ENCODE assay signal across 21 cellular contexts in the genomic region with DNA sequence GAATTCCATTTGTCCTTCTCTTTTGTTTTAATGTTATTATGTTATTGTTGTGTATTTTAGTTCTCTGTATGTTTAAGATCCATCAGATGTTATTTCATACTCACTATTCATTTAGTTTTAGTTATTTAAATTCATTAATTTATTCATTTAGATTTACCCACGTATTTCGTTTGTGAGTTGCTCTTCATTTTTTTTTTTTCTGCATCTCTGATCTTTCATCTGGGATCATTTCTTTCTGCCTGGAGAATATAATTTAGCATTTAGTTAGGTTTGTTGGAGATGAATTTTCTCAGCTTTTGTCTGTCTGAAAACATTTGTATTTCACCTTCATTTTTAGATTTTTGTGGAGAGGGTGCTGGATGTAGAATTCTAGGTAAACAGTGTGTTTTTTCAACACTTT. TPM values are rescaled to one million over a fixed set of nuclear protein-coding genes. Genes with fewer than 3 reads are reported as not detected.
DNase-seq lines count a peak whose midpoint lies in the region; ATAC-seq, FAIRE-seq and TF ChIP-seq lines count a peak whose summit lies in the region.
"Had no signal": no experiment of that assay in that cellular context is flagged by ENCODE, and none has a peak within 500 bp of the region (broad histone marks: within the 10 kb centered on the region; RNA-seq: fewer than 3 reads in every experiment).

No MANE protein-coding gene starts in this region.

- no peak for TF ChIP-seq RAD21 in A549 (conservative IDR thresholded peaks at IDR 0.05 in 1 of 2, IDR thresholded peaks at IDR 0.05 in 1 of 2)

- H2AFZ ChIP-seq in smooth muscle cell (ENCODE audit: low read depth): no peak overlapping the region

- TF ChIP-seq CTCF in A549 (IDR thresholded peaks at IDR 0.05) (no peak), HEK293 (tag by site-specific recombination; IDR thresholded peaks at IDR 0.05) (no peak), pancreas (IDR thresholded peaks at IDR 0.05) (no peak), smooth muscle cell (IDR thresholded peaks at IDR 0.05; ENCODE audit: borderline replicate concordance, insufficient read depth, poor library complexity, severe bottlenecking) (no peak), right atrium auricular region (IDR thresholded peaks at IDR 0.05) (no peak)

- 86% methylated on average over 2 of the region's 2 CpGs for WGBS in A549 (ENCODE audit: missing lambda C conversion rate)
- 87 to 98% methylated on average over 2 of the region's 2 CpGs for WGBS in pancreas, 2 donors
- WGBS in smooth muscle cell (ENCODE audit: low lambda C conversion rate): 93% methylated on average over 2 of the region's 2 CpGs

- no peaks in the 10 kb centered on the region for H3K79me2 ChIP-seq in smooth muscle cell (ENCODE audit: low read depth)

- ATAC-seq in A549 (no peak), pancreas (no peak)
- ATAC-seq: CD8-positive, alpha-beta T cell had no signal

- H4K20me1 ChIP-seq in smooth muscle cell (ENCODE audit: low read depth): peaks cover 75% of the 10 kb centered on the region

- H3K4me2 ChIP-seq in A549: no peak overlapping the region
- H3K4me2 ChIP-seq in smooth muscle cell: no peak overlapping the region
- H3K4me2 ChIP-seq: BLaER1 treated with 17β-estradiol and CSF1 and Interleukin-3, amounts not matched to agents 10 nM and 100 nM had no signal

- H3F3A ChIP-seq in smooth muscle cell (ENCODE audit: low read depth): no peaks in the 10 kb centered on the region

- no peaks in the 10 kb centered on the region for H3K27me3 ChIP-seq in pancreas
- H3K27me3 ChIP-seq in smooth muscle cell (ENCODE audit: low read depth): peaks cover 21% of the 10 kb centered on the region
- no peaks in the 10 kb centered on the region for H3K27me3 ChIP-seq in right atrium auricular region
- H3K27me3 ChIP-seq: BLaER1 treated with 17β-estradiol and CSF1 and Interleukin-3, amounts not matched to agents 10 nM and 100 nM had no signal

- DNase-seq in A549 (ENCODE audit: low read depth in 1 of 2, low spot score in 1 of 2) (no peak), pancreas (no peak), smooth muscle cell (lab: John Stamatoyannopoulos, UW; ENCODE audit: unreplicated experiment) (no peak), NOMO-1 treated with dmso at 0.1 percent for 144 hours (lab: John Stamatoyannopoulos, UW; ENCODE audit: unreplicated experiment) (no peak), right atrium auricular region (ENCODE audit: low spot score) (no peak)
- DNase-seq: 8988T; AML-193; Caco-2; Calu3; CD4-positive, alpha-beta T cell; CD8-positive, alpha-beta T cell; DMS79 treated with DMSO at 0.1 percent for 48 hours; GF-D8 had no signal

- intact Hi-C loops in pancreas (cut with DNase I): no loop called here

- TF ChIP-seq POLR2A in A549 (IDR thresholded peaks at IDR 0.05; ENCODE audit: low read length): no peak

- H3K9me3 ChIP-seq in A549 (no peaks in the 10 kb centered on the region), HEK293 (ENCODE audit: control insufficient read depth, insufficient read depth, low read depth, low read length) (no peaks in the 10 kb centered on the region), pancreas (no peaks in the 10 kb centered on the region), smooth muscle cell (replicated peaks; ENCODE audit: low read depth) (no peaks in the 10 kb centered on the region), right atrium auricular region (no peaks in the 10 kb centered on the region)
- H3K9me3 ChIP-seq: BLaER1 treated with 17β-estradiol and CSF1 and Interleukin-3, amounts not matched to agents 10 nM and 100 nM; Caco-2 had no signal

- FAIRE-seq in A549 (lab: Jason Lieb, UNC) (peak; percentile 32), islet of Langerhans (lab: Jason Lieb, UNC) (peak; percentile 33), pancreas (lab: Jason Lieb, UNC) (peak; percentile 32)
- FAIRE-seq: A204.1, G401.6, GM12891, GM19239 had no signal

- no peak overlapping the region for H3K4me3 ChIP-seq in A549
- H3K4me3 ChIP-seq in HEK293 (ENCODE audit: low read depth, low read length): no peak overlapping the region
- no peak overlapping the region for H3K4me3 ChIP-seq in pancreas
- H3K4me3 ChIP-seq in smooth muscle cell: no peak overlapping the region
- H3K4me3 ChIP-seq in right atrium auricular region: no peak overlapping the region
- H3K4me3 ChIP-seq: BLaER1 treated with 17β-estradiol and CSF1 and Interleukin-3, amounts not matched to agents 10 nM and 100 nM had no signal

- H3K36me3 ChIP-seq in HEK293 (ENCODE audit: control insufficient read depth in 2 of 2, insufficient read depth in 1 of 2, low read length in 2 of 2) (peaks cover 0 to 6% of the 10 kb centered on the region in 2 experiments; a peak in 1 of 3 replicates), pancreas (no peaks in the 10 kb centered on the region), smooth muscle cell (ENCODE audit: low read depth) (no peaks in the 10 kb centered on the region), right atrium auricular region (no peaks in the 10 kb centered on the region)
- H3K36me3 ChIP-seq: BLaER1 treated with 17β-estradiol and CSF1 and Interleukin-3, amounts not matched to agents 10 nM and 100 nM had no signal

- CTCF ChIA-PET in A549 (lab: Yijun Ruan, JAX) (interaction anchor here (1.0 kb wide), 1 partner anchor 16 kb away, joined by 3 read pairs; no protein-coding TSS in a partner anchor), HEK293 (lab: Yijun Ruan, JAX) (interaction anchor here (1.4 to 1.6 kb wide), 2 partner anchors 9 to 17 kb away, joined by 5 to 9 read pairs; no protein-coding TSS in a partner anchor)

- H3K4me1 ChIP-seq in A549: no peaks in the 10 kb centered on the region
- peaks cover 8% of the 10 kb centered on the region; the same call in 1 of the 2 replicates for H3K4me1 ChIP-seq in HEK293 (ENCODE audit: control insufficient read depth, insufficient read depth, low read length)
- H3K4me1 ChIP-seq in pancreas: no peaks in the 10 kb centered on the region
- H3K4me1 ChIP-seq in smooth muscle cell (ENCODE audit: low read depth): no peaks in the 10 kb centered on the region
- no peaks in the 10 kb centered on the region for H3K4me1 ChIP-seq in right atrium auricular region
- H3K4me1 ChIP-seq: BLaER1 treated with 17β-estradiol and CSF1 and Interleukin-3, amounts not matched to agents 10 nM and 100 nM; Caco-2 had no signal

- TF ChIP-seq EP300 in A549 (IDR thresholded peaks at IDR 0.05): no peak

- POLR2A ChIA-PET in A549 (lab: Yijun Ruan, JAX): no interaction called here
- POLR2A ChIA-PET in HEK293 (lab: Yijun Ruan, JAX): no interaction called here

- no peak overlapping the region for H3K9ac ChIP-seq in smooth muscle cell (ENCODE audit: low read depth)
- H3K9ac ChIP-seq: BLaER1 treated with 17β-estradiol and CSF1 and Interleukin-3, amounts not matched to agents 10 nM and 100 nM had no signal

- H3K27ac ChIP-seq in A549: no peak overlapping the region
- no peak overlapping the region for H3K27ac ChIP-seq in HEK293 (ENCODE audit: extremely low read depth, low read depth, low read length)
- H3K27ac ChIP-seq in pancreas: no peak overlapping the region
- H3K27ac ChIP-seq in smooth muscle cell (ENCODE audit: low read depth): no peak overlapping the region
- H3K27ac ChIP-seq in right atrium auricular region: no peak overlapping the region
- H3K27ac ChIP-seq: BLaER1 treated with 17β-estradiol and CSF1 and Interleukin-3, amounts not matched to agents 10 nM and 100 nM; C4-2B had no signal

TF ChIP-seq in A549, 52 proteins besides CTCF, POLR2A, EP300 and RAD21:
- TF ChIP-seq MAFK (IDR thresholded peaks at IDR 0.05; ENCODE audit: partially characterized antibody) (no peak), POLR2AphosphoS2 (conservative IDR thresholded peaks at IDR 0.05; ENCODE audit: low read length) (no peak), RFX5 (IDR thresholded peaks at IDR 0.05) (no peak), NPAS2 (CRISPR knock-in tag; IDR thresholded peaks at IDR 0.05; ENCODE audit: borderline replicate concordance) (no peak), ELK1 (IDR thresholded peaks at IDR 0.05; ENCODE audit: low read depth, low read length) (no peak)

TF ChIP-seq in HEK293, 187 proteins besides CTCF, POLR2A, EP300 and RAD21:
- TF ChIP-seq ZNF664 (tag by site-specific recombination; IDR thresholded peaks at IDR 0.05): peak; percentile 19; the same call in 1 of the 2 replicates
- no peak for TF ChIP-seq PRDM6 (tag by site-specific recombination; IDR thresholded peaks at IDR 0.05)
- TF ChIP-seq ZBTB17 (tag by site-specific recombination; IDR thresholded peaks at IDR 0.05): peak; percentile 91

RNA-seq across cellular contexts. Expression of gene NEO1, which starts 12.9 kb away (rescaled TPM):
- polyA plus RNA-seq in A549 (2011; rRNA removed): 29.1 and 40.6 TPM in 2 replicates
- 14.9 and 16.2 TPM in 2 replicates for polyA plus RNA-seq in A549 (2012; cell fraction: cytosol; rRNA removed)
- polyA plus RNA-seq in A549 (2012; cell fraction: nucleus; rRNA removed): 37.6 and 39.2 TPM in 2 replicates
- 26.8 to 35.1 TPM (median 30.3 TPM) in 3 replicates for polyA plus RNA-seq in A549 (2017; fragmentation: RNase III; extraction: RNeasy Plus Mini Kit Qiagen cat#74134 plus additional on column Dnase treatment)
- 48.4 and 58.4 TPM in 2 replicates for polyA minus RNA-seq in A549 (2011; rRNA and poly(A)+ RNA removed)
- total RNA-seq in pancreas: 10 to 100 TPM; 15.8 to 30.7 (median 21.0) TPM
- polyA plus RNA-seq in pancreas: 10 to 100 TPM in 1 of 2 donors, 1 to 10 TPM in 1; 7.1 to 13.5 TPM
- total RNA-seq in smooth muscle cell: 20.9 and 21.8 TPM in 2 replicates
- polyA plus RNA-seq in smooth muscle cell: 4.9 and 7.1 TPM in 2 replicates
- total RNA-seq in right atrium auricular region: 10 to 100 TPM; 14.4 to 15.9 TPM
